Comparison of ENCODE assay signal across 1 cellular context in genomic region chr7:75048435-75049379, GRCh38.
TF ChIP-seq lines count a peak whose summit lies in the region.

No MANE protein-coding gene starts in this region.

TF ChIP-seq in H1, 55 proteins besides CTCF, POLR2A, EP300 and RAD21 (continued from another document):
- no peak for TF ChIP-seq CHD7 (IDR thresholded peaks at IDR 0.05; ENCODE audit: insufficient replicate concordance, low read length)
- no peak for TF ChIP-seq CTBP2 (IDR thresholded peaks at IDR 0.05; ENCODE audit: borderline replicate concordance, insufficient read depth, insufficient read length, low read length)
- no peak for TF ChIP-seq POLR2AphosphoS5 (IDR thresholded peaks at IDR 0.05; ENCODE audit: low read depth, low read length)
- TF ChIP-seq SUZ12 (IDR thresholded peaks at IDR 0.05; ENCODE audit: low read length), result no peak
- no peak for TF ChIP-seq RXRA (IDR thresholded peaks at IDR 0.05; ENCODE audit: insufficient read depth, low read depth, low read length)
- no peak for TF ChIP-seq SRF (IDR thresholded peaks at IDR 0.05; ENCODE audit: low read depth, low read length)
- no peak for TF ChIP-seq TAF7 (optimal IDR thresholded peaks at IDR 0.05; ENCODE audit: borderline replicate concordance, low read depth, low read length)
- no peak for TF ChIP-seq MAX (IDR thresholded peaks at IDR 0.05)
- TF ChIP-seq JUND (IDR thresholded peaks at IDR 0.05; ENCODE audit: low read length), result no peak
- no peak for TF ChIP-seq CREB1 (IDR thresholded peaks at IDR 0.05)
- no peak for TF ChIP-seq SP2 (IDR thresholded peaks at IDR 0.05; ENCODE audit: low read length)
